ENCODE assay signal across 8 cellular contexts in genomic region chr7:44847509-44847919, GRCh38. TPM values are rescaled to one million over a fixed set of nuclear protein-coding genes. Genes with fewer than 3 reads are reported as not detected.
DNase-seq lines count a peak whose midpoint lies in the region; ATAC-seq and TF ChIP-seq lines count a peak whose summit lies in the region.

No MANE protein-coding gene starts in this region.

- peak overlapping the region; percentile 90 for H3K27ac Mint-ChIP-seq in MCF 10A (ENCODE audit: low read depth, unreplicated experiment)

- no peaks in the 10 kb centered on the region for H3K9me3 Mint-ChIP-seq in MCF 10A (ENCODE audit: unreplicated experiment)

- peaks cover 12% of the 10 kb centered on the region for H3K4me1 Mint-ChIP-seq in MCF 10A (ENCODE audit: insufficient read depth, unreplicated experiment)

- H3K36me3 Mint-ChIP-seq in MCF 10A (ENCODE audit: insufficient read depth, unreplicated experiment): peaks cover 12% of the 10 kb centered on the region

- ATAC-seq in HG02970 (IDR thresholded peaks at IDR 0.05; ENCODE audit: low FRiP score, unreplicated experiment): peak; percentile 67

- H3K4me3 ChIP-seq in skin epidermis: peak overlapping the region; percentile 51 to 84 (median 66)

- H3K4me3 Mint-ChIP-seq in MCF 10A (ENCODE audit: unreplicated experiment): peak overlapping the region; percentile 87

- peak overlapping the region; percentile 88 for H3K27ac ChIP-seq in VCaP
- peak overlapping the region; percentile 75 to 98 (median 91) for H3K27ac ChIP-seq in skin epidermis

- H3K27me3 Mint-ChIP-seq in MCF 10A (ENCODE audit: insufficient read depth, unreplicated experiment): no peaks in the 10 kb centered on the region

- CTCF ChIA-PET in MCF 10A (lab: Yijun Ruan, JAX): interaction anchor here (0.5 to 1.9 kb wide), 7 partner anchors 10 to 288 kb away, joined by 3 to 8 read pairs (median 3); no protein-coding TSS in a partner anchor

- DNase-seq in NCI-H2029 (lab: John Stamatoyannopoulos, UW): peak; percentile 91
- DNase-seq in NCI-H2029 treated with DMSO at 0.1 percent for 48 hours (lab: John Stamatoyannopoulos, UW): no peak
- peak; percentile 90 to 94 for DNase-seq in NCI-H1930 (lab: John Stamatoyannopoulos, UW)
- DNase-seq in MCF 10A (ENCODE audit: unreplicated experiment): peak; percentile 81
- DNase-seq in iPS-NIHi11 (ENCODE audit: low spot score): peak; percentile 91

- POLR2A ChIA-PET in MCF 10A (lab: Yijun Ruan, JAX): interaction anchor here (0.6 to 8.1 kb wide), 32 partner anchors 9 to 357 kb away, joined by 3 to 140 read pairs (median 5); partner anchors contain the start of genes CCM2, DDX56, NUDCD3 and OGDH

- TF ChIP-seq CTCF in VCaP (conservative IDR thresholded peaks at IDR 0.05) (peak; percentile 98), MCF 10A (IDR thresholded peaks at IDR 0.05; ENCODE audit: unreplicated experiment) (peak; percentile 92)

- BruUV-seq in MCF 10A (replicated peaks; lab: Mats Ljungman, UMichigan): no TSS peak

- intact Hi-C loops in MCF 10A (cut with micrococcal nuclease): loop anchor here (1.0 to 10.0 kb wide), 4 partner anchors 50 to 259 kb away; no protein-coding TSS in a partner anchor

RNA-seq across cellular contexts. Expression of gene H2AZ2, which starts 0.4 kb away (rescaled TPM):
- total RNA-seq in MCF 10A (2022): 138 and 139 TPM in 2 replicates

RNA-seq across cellular contexts. Expression of gene PURB, which starts 37.8 kb away (rescaled TPM):
- total RNA-seq in MCF 10A (2022): 21.3 and 27.9 TPM in 2 replicates

RNA-seq across cellular contexts. Expression of gene PPIA, which starts 51.0 kb away (rescaled TPM):
- total RNA-seq in MCF 10A (2022): 2,090 and 2,238 TPM in 2 replicates
